Comparison of ENCODE assay signal across 1 cellular context in genomic region chr1:156284112-156284511, GRCh38.
TF ChIP-seq lines count a peak whose summit lies in the region.

TSS of gene TMEM79 (plus strand) at chr1:156284325. CDS start at chr1:156285227, 902 bp downstream.

TF ChIP-seq in GM23338, 12 proteins besides CTCF, POLR2A, EP300 and RAD21 (continued from another document):
- TF ChIP-seq REST (IDR thresholded peaks at IDR 0.05; ENCODE audit: unreplicated experiment) (no peak), ZNF114 (CRISPR knock-in tag; IDR thresholded peaks at IDR 0.05) (no peak), STAT1 (IDR thresholded peaks at IDR 0.05; ENCODE audit: unreplicated experiment) (no peak)
